Comparison of ENCODE assay signal across 32 cellular contexts in the genomic region with DNA sequence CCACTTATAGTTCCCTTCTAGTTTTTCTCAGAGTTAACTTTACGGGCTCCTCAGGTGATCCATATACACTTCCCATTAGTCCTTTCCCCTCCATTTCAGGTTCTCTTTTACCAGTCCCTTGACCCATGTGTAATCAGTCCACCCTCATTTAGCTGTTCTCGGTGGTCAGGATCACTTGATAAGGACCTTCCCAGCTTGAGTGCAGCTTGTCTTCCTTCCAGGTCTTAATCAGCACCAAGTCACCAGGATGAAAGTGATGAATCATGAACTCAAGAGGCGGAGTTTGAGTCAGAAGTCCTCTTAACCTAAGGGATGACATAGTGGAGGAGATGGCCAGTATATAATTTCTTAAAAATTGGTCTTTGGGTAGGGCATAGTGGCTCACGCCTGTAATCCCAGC.
"Had no signal": no experiment of that assay in that cellular context is flagged by ENCODE, and none has a peak within 500 bp of the region (broad histone marks: within the 10 kb centered on the region; RNA-seq: fewer than 3 reads in every experiment).

No MANE protein-coding gene starts in this region.

- H3K9ac ChIP-seq: neural progenitor cell, parathyroid adenoma had no signal

- H2AFZ ChIP-seq: neural progenitor cell, parathyroid adenoma had no signal

- ATAC-seq: effector memory CD8-positive, alpha-beta T cell; heart left ventricle; left lobe of liver; lower lobe of right lung; natural killer cell; psoas muscle had no signal

- H3K9me3 Mint-ChIP-seq: neural progenitor cell had no signal

- H3K27me3 ChIP-seq: cardiac muscle cell, heart left ventricle, neural progenitor cell, right atrium auricular region, testis had no signal

- H3K27me3 Mint-ChIP-seq: activated naive CD8-positive, alpha-beta T cell; effector memory CD8-positive, alpha-beta T cell had no signal

- H3K27ac Mint-ChIP-seq: activated naive CD8-positive, alpha-beta T cell; effector memory CD8-positive, alpha-beta T cell; immature natural killer cell; natural killer cell; neural progenitor cell; T-helper 2 cell treated with Interferon-gamma antibody and Interleukin-4, amounts not matched to agents 5 μg/mL and 100 μg/mL, for 36 hours had no signal

- H3K36me3 Mint-ChIP-seq: activated naive CD8-positive, alpha-beta T cell; neural progenitor cell had no signal

- H3K4me1 Mint-ChIP-seq: immature natural killer cell, natural killer cell had no signal

- H3K79me2 ChIP-seq: parathyroid adenoma had no signal

- H3K9me3 ChIP-seq: lower lobe of right lung, psoas muscle, right atrium auricular region, testis had no signal

- H3K4me1 ChIP-seq: heart left ventricle, lower lobe of right lung, neural progenitor cell, parathyroid adenoma, psoas muscle, right atrium auricular region, testis had no signal

- H3K4me3 Mint-ChIP-seq: activated naive CD8-positive, alpha-beta T cell; effector memory CD8-positive, alpha-beta T cell; immature natural killer cell; natural killer cell; neural progenitor cell; T-helper 2 cell treated with Interferon-gamma antibody and Interleukin-4, amounts not matched to agents 5 μg/mL and 100 μg/mL, for 36 hours had no signal

- H3K36me3 ChIP-seq: cardiac muscle cell, heart left ventricle, lower lobe of right lung, neural progenitor cell, right atrium auricular region had no signal

- H3K27ac ChIP-seq: cardiac muscle cell, coronary artery, dorsolateral prefrontal cortex, heart left ventricle, lower lobe of right lung, neural progenitor cell, parathyroid adenoma, psoas muscle, right atrium auricular region, testis, VCaP had no signal

- H3K4me2 ChIP-seq: neural progenitor cell, smooth muscle cell had no signal

- DNase-seq: activated CD4-positive, alpha-beta T cell treated with anti-CD3 and anti-CD28 coated beads for 4 hours; activated CD4-positive, alpha-beta T cell treated with anti-CD3 and anti-CD28 coated beads, Interleukin-2, amount 50 U/mL, for 4 hours; activated effector memory CD4-positive, alpha-beta T cell treated with Interleukin-2 at 50 U/mL for 16 hours; activated naive CD4-positive, alpha-beta T cell treated with Interleukin-2 at 50 U/mL for 16 hours; activated T-cell treated with anti-CD3 and anti-CD28 coated beads for 4 hours; anterior cingulate cortex; cerebellar nuclear complex; dorsolateral prefrontal cortex; effector memory CD8-positive, alpha-beta T cell; foreskin fibroblast; heart left ventricle; hypothalamus; immature natural killer cell; lower lobe of right lung; mesendoderm; natural killer cell; occipital lobe; psoas muscle; stimulated activated CD4-positive, alpha-beta T cell treated with anti-CD3 and anti-CD28 coated beads, Interleukin-1b, Interleukin-23, amount 100 ng/mL, for 48 hours; stimulated activated naive CD4-positive, alpha-beta T cell treated with Interleukin-2 at 50 U/mL for 16 hours; testis; trophoblast cell had no signal

- H3K4me3 ChIP-seq: cardiac muscle cell, coronary artery, dorsolateral prefrontal cortex, heart left ventricle, lower lobe of right lung, neural progenitor cell, psoas muscle, right atrium auricular region, smooth muscle cell, testis had no signal
